Comparison of ENCODE assay signal across 24 cellular contexts in the genomic region with DNA sequence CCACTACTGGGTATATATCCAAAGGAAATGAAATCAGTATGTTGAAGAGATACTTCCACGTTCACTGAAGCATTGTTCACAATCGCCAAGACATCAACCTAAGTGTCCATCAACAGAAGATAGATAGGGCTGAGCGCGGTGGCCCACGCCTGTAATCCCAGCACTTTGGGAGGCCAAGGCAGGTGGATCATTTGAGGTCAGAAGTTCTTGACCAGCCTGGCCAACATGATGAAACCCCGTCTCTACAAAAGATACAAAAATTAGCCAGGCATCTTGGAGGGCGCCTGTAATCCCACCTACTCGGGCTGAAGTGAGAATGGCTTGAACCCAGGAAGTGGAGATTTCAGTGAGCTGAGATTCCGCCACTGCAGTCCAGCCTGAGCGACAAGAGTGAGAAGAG. TPM values are rescaled to one million over a fixed set of nuclear protein-coding genes. Genes with fewer than 3 reads are reported as not detected.
"Had no signal": no experiment of that assay in that cellular context is flagged by ENCODE, and none has a peak within 500 bp of the region (broad histone marks: within the 10 kb centered on the region; RNA-seq: fewer than 3 reads in every experiment).

No MANE protein-coding gene starts in this region.

- H3K4me1 ChIP-seq: SJSA1 had no signal

- H3K27me3 ChIP-seq: SJSA1 had no signal

- H3K4me3 ChIP-seq: SJSA1, SK-N-MC had no signal

- FAIRE-seq: RCC 7860 had no signal

- H3K9me3 ChIP-seq: SJSA1 had no signal

- DNase-seq: IMR-90, Kasumi-1, MM.1S, NCI-H1092 treated with DMSO at 0.1 percent for 48 hours, NCI-H1436, NCI-H187, NCI-H2029, NCI-H2081 treated with DMSO at 0.1 percent for 48 hours, NCI-H2171, NCI-H226, NCI-H446, NCI-H510A, NCI-H524 treated with DMSO at 0.1 percent for 48 hours, NCI-H69, NCI-H774, Right ventricle myocardium superior, RPMI8226, SIG-M5 had no signal

- H3K27ac ChIP-seq: KMS-11, SJSA1, SK-N-MC had no signal

RNA-seq across cellular contexts. Expression of a gene that starts 34.5 kb away (rescaled TPM):
- total RNA-seq: HT-29, Right ventricle myocardium superior, SJSA1 had no signal

RNA-seq across cellular contexts. Expression of a gene that starts 58.3 kb away (rescaled TPM):
- total RNA-seq: HT-29, IMR-90, M059J, Right ventricle myocardium superior, SJSA1 had no signal
